ENCODE assay signal across 1 cellular context in the genomic region with DNA sequence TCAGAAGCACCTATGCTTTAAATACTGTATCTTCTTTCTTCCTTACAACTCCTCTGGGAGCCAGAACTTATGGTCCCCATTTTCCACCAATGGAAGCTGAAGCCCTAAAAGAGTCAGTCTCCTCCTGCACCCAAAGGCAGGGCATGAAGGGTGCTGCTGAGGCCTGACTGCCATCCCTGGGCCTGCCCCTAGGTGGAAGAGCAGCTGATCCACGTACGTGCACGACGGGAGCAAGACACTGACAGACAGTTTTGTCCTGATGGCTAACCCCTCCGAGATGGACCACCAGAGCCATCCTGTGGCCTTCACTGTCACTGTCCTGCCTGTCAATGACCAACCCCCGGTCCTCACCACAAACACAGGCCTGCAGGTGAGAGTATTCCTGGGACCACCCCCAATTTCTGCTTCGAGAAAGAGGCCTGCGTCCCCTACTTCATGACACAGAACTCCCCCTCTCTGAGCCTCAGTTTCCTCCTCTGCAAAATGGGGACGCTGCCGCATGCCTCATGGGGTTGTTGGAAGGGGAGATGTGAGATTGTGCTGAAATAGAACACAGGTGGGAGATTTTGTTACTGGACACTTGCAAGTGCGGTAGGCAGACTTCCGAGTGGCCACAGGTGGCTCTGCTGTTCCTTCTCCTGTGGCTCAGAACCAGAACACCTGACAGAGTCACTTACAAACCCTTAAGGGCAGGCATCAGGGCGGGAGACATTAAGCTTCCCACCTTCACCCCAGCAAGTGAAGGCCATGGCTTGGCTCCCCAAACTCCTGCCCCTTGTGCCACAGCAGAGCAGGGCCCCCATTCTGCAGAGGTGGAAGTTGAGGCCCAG.
TF ChIP-seq lines count a peak whose summit lies in the region.

No MANE protein-coding gene starts in this region.

TF ChIP-seq in HepG2, 621 proteins besides CTCF, POLR2A, EP300 and RAD21:
- TF ChIP-seq, protein P1, sequence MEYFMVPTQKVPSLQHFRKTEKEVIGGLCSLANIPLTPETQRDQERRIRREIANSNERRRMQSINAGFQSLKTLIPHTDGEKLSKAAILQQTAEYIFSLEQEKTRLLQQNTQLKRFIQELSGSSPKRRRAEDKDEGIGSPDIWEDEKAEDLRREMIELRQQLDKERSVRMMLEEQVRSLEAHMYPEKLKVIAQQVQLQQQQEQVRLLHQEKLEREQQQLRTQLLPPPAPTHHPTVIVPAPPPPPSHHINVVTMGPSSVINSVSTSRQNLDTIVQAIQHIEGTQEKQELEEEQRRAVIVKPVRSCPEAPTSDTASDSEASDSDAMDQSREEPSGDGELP (IDR thresholded peaks at IDR 0.05; ENCODE audit: borderline replicate concordance, low read depth) = peak; percentile 62; the same call in 1 of the 2 replicates
- TF ChIP-seq, protein P2, sequence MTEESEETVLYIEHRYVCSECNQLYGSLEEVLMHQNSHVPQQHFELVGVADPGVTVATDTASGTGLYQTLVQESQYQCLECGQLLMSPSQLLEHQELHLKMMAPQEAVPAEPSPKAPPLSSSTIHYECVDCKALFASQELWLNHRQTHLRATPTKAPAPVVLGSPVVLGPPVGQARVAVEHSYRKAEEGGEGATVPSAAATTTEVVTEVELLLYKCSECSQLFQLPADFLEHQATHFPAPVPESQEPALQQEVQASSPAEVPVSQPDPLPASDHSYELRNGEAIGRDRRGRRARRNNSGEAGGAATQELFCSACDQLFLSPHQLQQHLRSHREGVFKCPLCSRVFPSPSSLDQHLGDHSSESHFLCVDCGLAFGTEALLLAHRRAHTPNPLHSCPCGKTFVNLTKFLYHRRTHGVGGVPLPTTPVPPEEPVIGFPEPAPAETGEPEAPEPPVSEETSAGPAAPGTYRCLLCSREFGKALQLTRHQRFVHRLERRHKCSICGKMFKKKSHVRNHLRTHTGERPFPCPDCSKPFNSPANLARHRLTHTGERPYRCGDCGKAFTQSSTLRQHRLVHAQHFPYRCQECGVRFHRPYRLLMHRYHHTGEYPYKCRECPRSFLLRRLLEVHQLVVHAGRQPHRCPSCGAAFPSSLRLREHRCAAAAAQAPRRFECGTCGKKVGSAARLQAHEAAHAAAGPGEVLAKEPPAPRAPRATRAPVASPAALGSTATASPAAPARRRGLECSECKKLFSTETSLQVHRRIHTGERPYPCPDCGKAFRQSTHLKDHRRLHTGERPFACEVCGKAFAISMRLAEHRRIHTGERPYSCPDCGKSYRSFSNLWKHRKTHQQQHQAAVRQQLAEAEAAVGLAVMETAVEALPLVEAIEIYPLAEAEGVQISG (CRISPR knock-in tag; IDR thresholded peaks at IDR 0.05) = no peak
- peak; percentile 29; the same call in 1 of the 2 replicates for TF ChIP-seq ZNF629 (CRISPR knock-in tag; conservative IDR thresholded peaks at IDR 0.05)
